Comparison of ENCODE assay signal across 8 cellular contexts in the genomic region with DNA sequence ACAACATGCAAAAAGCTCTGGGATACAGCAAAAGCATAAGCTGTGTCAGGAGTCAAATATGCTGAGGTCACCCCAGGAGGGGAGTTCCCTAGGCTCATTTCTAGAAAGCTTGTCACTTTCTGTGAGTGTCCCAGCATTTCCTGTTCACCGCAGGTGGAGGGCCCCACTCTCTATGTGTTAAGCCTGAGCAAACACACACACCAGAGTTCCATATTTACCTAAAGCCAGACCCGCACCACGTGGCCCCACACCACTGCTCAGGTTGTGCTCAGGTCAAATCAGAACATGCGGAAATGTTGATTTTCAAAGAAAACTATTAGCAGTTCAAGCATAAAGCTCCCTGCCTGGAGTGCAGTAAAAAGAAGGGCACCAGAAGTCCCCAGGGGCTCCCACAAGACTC.
A peak's percentile ranks its signal among the peaks of the same experiment; 100 is the strongest.
DNase-seq lines count a peak whose midpoint lies in the region; ATAC-seq and TF ChIP-seq lines count a peak whose summit lies in the region.

No MANE protein-coding gene starts in this region.

- DNase-seq in stimulated activated CD4-positive, alpha-beta T cell treated with anti-CD3 and anti-CD28 coated beads, Interleukin-15, amount 100 ng/mL, for 24 hours = peak; percentile 30
- no peak for DNase-seq in stimulated activated CD4-positive, alpha-beta T cell treated with anti-CD3 and anti-CD28 coated beads, Interleukin-12 subunit alpha, Interleukin-12 subunit beta, amount 100 ng/mL, for 4 hours
- DNase-seq in NAMALWA (ENCODE audit: low spot score) (peak; percentile 14), upper lobe of right lung (peak; percentile 82), smooth muscle cell (lab: John Stamatoyannopoulos, UW; ENCODE audit: unreplicated experiment) (no peak), Kasumi-1 (lab: John Stamatoyannopoulos, UW) (no peak), NCI-H2081 treated with DMSO at 0.1 percent for 48 hours (lab: John Stamatoyannopoulos, UW) (no peak)

- WGBS in smooth muscle cell (ENCODE audit: low lambda C conversion rate) = 63% methylated on average over 4 of the region's 4 CpGs

- H3K9me3 ChIP-seq in upper lobe of right lung = peaks cover 7% of the 10 kb centered on the region
- H3K9me3 ChIP-seq in smooth muscle cell (replicated peaks; ENCODE audit: low read depth) = no peaks in the 10 kb centered on the region

- H3K4me2 ChIP-seq in smooth muscle cell = no peak overlapping the region

- no peak for TF ChIP-seq CTCF in upper lobe of right lung (IDR thresholded peaks at IDR 0.05)
- TF ChIP-seq CTCF in smooth muscle cell (IDR thresholded peaks at IDR 0.05; ENCODE audit: borderline replicate concordance, insufficient read depth, poor library complexity, severe bottlenecking) = no peak

- no peaks in the 10 kb centered on the region for H3K79me2 ChIP-seq in smooth muscle cell (ENCODE audit: low read depth)

- peak overlapping the region; percentile 19 for H3K27ac ChIP-seq in upper lobe of right lung
- H3K27ac ChIP-seq in smooth muscle cell (ENCODE audit: low read depth) = no peak overlapping the region

- H3K27me3 ChIP-seq in upper lobe of right lung = no peaks in the 10 kb centered on the region
- H3K27me3 ChIP-seq in smooth muscle cell (ENCODE audit: low read depth) = no peaks in the 10 kb centered on the region

- ATAC-seq in HG02623 (IDR thresholded peaks at IDR 0.05; ENCODE audit: unreplicated experiment) (peak; percentile 98), upper lobe of right lung (peak; percentile 90)

- H3K36me3 ChIP-seq in upper lobe of right lung = no peaks in the 10 kb centered on the region
- H3K36me3 ChIP-seq in smooth muscle cell (ENCODE audit: low read depth) = no peaks in the 10 kb centered on the region

- H3F3A ChIP-seq in smooth muscle cell (ENCODE audit: low read depth) = no peaks in the 10 kb centered on the region

- H2AFZ ChIP-seq in smooth muscle cell (ENCODE audit: low read depth) = no peak overlapping the region

- H3K4me1 ChIP-seq in upper lobe of right lung (no peaks in the 10 kb centered on the region), smooth muscle cell (ENCODE audit: low read depth) (no peaks in the 10 kb centered on the region)

- no peaks in the 10 kb centered on the region for H4K20me1 ChIP-seq in smooth muscle cell (ENCODE audit: low read depth)

- intact Hi-C loops in upper lobe of right lung (cut with DNase I) = no loop called here

- H3K4me3 ChIP-seq in upper lobe of right lung (no peak overlapping the region), smooth muscle cell (no peak overlapping the region)

- H3K9ac ChIP-seq in smooth muscle cell (ENCODE audit: low read depth) = no peak overlapping the region

Comparison
In these comparisons a context has a peak if more than half of its experiments do, and no peak if none do; other contexts are left out.
1. DNase-seq: peak in stimulated activated CD4-positive, alpha-beta T cell treated with anti-CD3 and anti-CD28 coated beads, Interleukin-15, amount 100 ng/mL, for 24 hours (single experiment), NAMALWA (single experiment) and upper lobe of right lung (single experiment); none in stimulated activated CD4-positive, alpha-beta T cell treated with anti-CD3 and anti-CD28 coated beads, Interleukin-12 subunit alpha, Interleukin-12 subunit beta, amount 100 ng/mL, for 4 hours (single experiment), smooth muscle cell (single experiment), Kasumi-1 (0 of 2) and NCI-H2081 treated with DMSO at 0.1 percent for 48 hours (single experiment).